ENCODE assay signal across 8 cellular contexts in genomic region chr2:219178377-219179175, GRCh38. TPM values are rescaled to one million over a fixed set of nuclear protein-coding genes. Genes with fewer than 3 reads are reported as not detected.
DNase-seq lines count a peak whose midpoint lies in the region; ATAC-seq and TF ChIP-seq lines count a peak whose summit lies in the region.

No MANE protein-coding gene starts in this region.

- intact Hi-C loops in A673 (cut with micrococcal nuclease; ENCODE audit: unreplicated experiment), result loop anchor here (5.0 kb wide), 2 partner anchors 39 to 119 kb away; partner anchors contain the start of gene ABCB6

- H3K36me3 ChIP-seq in A673 (ENCODE audit: insufficient read depth, low read length, poor library complexity, severe bottlenecking) (peaks cover 40% of the 10 kb centered on the region), RWPE2 (ENCODE audit: low read depth) (peaks cover 43% of the 10 kb centered on the region), iPS-15b (ENCODE audit: control insufficient read depth, insufficient read depth, low read length) (peaks cover 32% of the 10 kb centered on the region)

- DNase-seq in A673 (ENCODE audit: low spot score) (no peak), RWPE2 (ENCODE audit: low spot score) (no peak), astrocyte of the hippocampus (ENCODE audit: low read depth, low spot score) (peak; percentile 13), skeletal muscle cell (ENCODE audit: low read depth) (no peak)

- no TSS peak for BruUV-seq in A673 (replicated peaks; lab: Mats Ljungman, UMichigan)

- H3K4me1 ChIP-seq in A673 (ENCODE audit: insufficient read depth, low read length, poor library complexity, severe bottlenecking), result peaks cover 5% of the 10 kb centered on the region
- H3K4me1 ChIP-seq in RWPE2 (ENCODE audit: insufficient read depth, poor library complexity, severe bottlenecking), result no peaks in the 10 kb centered on the region
- H3K4me1 ChIP-seq in iPS-15b (ENCODE audit: control insufficient read depth, insufficient read depth, low read length), result no peaks in the 10 kb centered on the region

- CTCF ChIA-PET in A673 (lab: Charles Lee), result no interaction called here

- peak overlapping the region; percentile 96 for H3K4me3 ChIP-seq in A673 (ENCODE audit: low read depth, low read length, poor library complexity, severe bottlenecking)
- H3K4me3 ChIP-seq in RWPE2 (ENCODE audit: severe bottlenecking), result peak overlapping the region; percentile 81
- H3K4me3 ChIP-seq in iPS-15b (ENCODE audit: low read depth, low read length), result peak overlapping the region; percentile 90
- peak overlapping the region; percentile 82 for H3K4me3 ChIP-seq in skeletal muscle cell (ENCODE audit: low read depth, low read length)

- H3K9ac ChIP-seq in iPS-15b (ENCODE audit: low read depth, low read length), result no peak overlapping the region

- TF ChIP-seq CTCF in A673 (conservative IDR thresholded peaks at IDR 0.05; ENCODE audit: low read depth, low read length), result no peak
- TF ChIP-seq CTCF in RWPE2 (IDR thresholded peaks at IDR 0.05; ENCODE audit: poor library complexity, severe bottlenecking), result peak; percentile 35

- H3K27me3 ChIP-seq in A673 (replicated peaks; ENCODE audit: insufficient read depth, low read depth, low read length, poor library complexity), result no peaks in the 10 kb centered on the region
- H3K27me3 ChIP-seq in RWPE2 (ENCODE audit: insufficient read depth, poor library complexity, severe bottlenecking), result no peaks in the 10 kb centered on the region
- no peaks in the 10 kb centered on the region for H3K27me3 ChIP-seq in iPS-15b (ENCODE audit: control insufficient read depth, insufficient read depth, low read length)

- H3K27ac ChIP-seq in A673 (ENCODE audit: low read depth, low read length, poor library complexity, severe bottlenecking), result peak overlapping the region; percentile 81
- peak overlapping the region; percentile 91 for H3K27ac ChIP-seq in RWPE2 (ENCODE audit: poor library complexity, severe bottlenecking)

- POLR2A ChIA-PET in A673 (lab: Charles Lee; ENCODE audit: low non-redundant PET), result no interaction called here

- peak; percentile 27 for ATAC-seq in GM18867 (IDR thresholded peaks at IDR 0.05; ENCODE audit: unreplicated experiment)
- peak; percentile 17 for ATAC-seq in HG03095 (IDR thresholded peaks at IDR 0.05; ENCODE audit: unreplicated experiment)
- peak; percentile 1; the same call in 1 of the 3 replicates for ATAC-seq in RWPE2 (ENCODE audit: low read depth)
- ATAC-seq in HG03469 (IDR thresholded peaks at IDR 0.05; ENCODE audit: unreplicated experiment), result no peak

- H3K9me3 ChIP-seq in A673 (ENCODE audit: low read depth, low read length, poor library complexity, severe bottlenecking), result no peaks in the 10 kb centered on the region
- no peaks in the 10 kb centered on the region for H3K9me3 ChIP-seq in RWPE2 (ENCODE audit: severe bottlenecking)
- no peaks in the 10 kb centered on the region for H3K9me3 ChIP-seq in iPS-15b (ENCODE audit: control insufficient read depth, insufficient read depth, low read length)

RNA-seq across cellular contexts. Expression of gene RETREG2, which starts 0.5 kb away (rescaled TPM):
- total RNA-seq in A673 (2021), result 53.1 and 59.0 TPM in 2 replicates

RNA-seq across cellular contexts. Expression of gene CNPPD1, which starts 1.9 kb away (rescaled TPM):
- total RNA-seq in A673 (2021), result 38.0 and 40.3 TPM in 2 replicates

RNA-seq across cellular contexts. Expression of gene SLC23A3, which starts 8.7 kb away (rescaled TPM):
- 1.9 and 2.2 TPM in 2 replicates for total RNA-seq in A673 (2021)

RNA-seq across cellular contexts. Expression of gene NHEJ1, which starts 18.0 kb away (rescaled TPM):
- total RNA-seq in A673 (2021), result 16.6 and 18.0 TPM in 2 replicates

RNA-seq across cellular contexts. Expression of gene ZFAND2B, which starts 28.0 kb away (rescaled TPM):
- 20.0 and 23.7 TPM in 2 replicates for total RNA-seq in A673 (2021)
